8 cellular contexts compared by ENCODE assay signal in the genomic region with DNA sequence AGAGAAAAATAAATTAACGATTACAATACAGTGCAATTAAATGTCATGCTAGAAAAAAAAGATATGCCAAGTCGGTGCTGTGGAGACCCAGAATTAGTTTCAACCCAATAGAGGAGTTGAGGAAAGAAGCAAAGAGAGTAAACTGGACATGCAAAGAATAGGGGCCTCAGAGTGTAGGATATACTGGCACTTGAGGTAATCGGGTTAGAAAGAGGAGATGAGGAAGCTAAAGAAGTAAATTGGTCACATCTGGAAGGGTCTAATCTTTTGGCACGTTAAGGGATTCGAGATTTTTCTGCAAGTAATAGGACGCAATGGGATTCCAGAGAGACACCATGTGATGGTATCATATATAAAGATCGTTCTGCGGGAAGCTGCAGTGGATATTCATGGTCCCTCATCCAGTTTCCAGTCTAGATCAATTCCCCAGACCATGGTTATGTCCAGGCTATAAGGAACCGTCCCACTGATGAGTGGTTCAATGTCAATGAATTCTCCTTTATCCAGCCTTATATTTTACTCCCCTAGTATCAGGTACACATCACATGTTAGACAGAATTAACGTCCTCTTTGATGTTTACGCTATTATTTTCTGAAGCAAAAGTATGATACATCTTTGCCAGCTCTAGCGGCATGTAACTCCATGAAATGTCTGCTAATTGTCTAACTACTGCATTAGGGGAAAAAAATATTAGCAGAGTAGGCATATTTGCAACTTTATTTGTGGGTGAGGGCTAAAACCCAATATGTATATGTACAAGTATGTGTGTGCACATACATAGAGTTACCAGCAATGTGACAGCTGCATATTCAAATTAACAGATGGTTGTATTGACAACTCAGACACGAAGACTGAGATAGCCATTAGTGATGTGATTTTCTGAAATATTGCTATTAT. TPM values are rescaled to one million over a fixed set of nuclear protein-coding genes. Genes with fewer than 3 reads are reported as not detected.
DNase-seq lines count a peak whose midpoint lies in the region; ATAC-seq and TF ChIP-seq lines count a peak whose summit lies in the region.

No MANE protein-coding gene starts in this region.

- no peaks in the 10 kb centered on the region for H3K36me3 ChIP-seq in sigmoid colon

- TF ChIP-seq EP300 in sigmoid colon (IDR thresholded peaks at IDR 0.05), result no peak

- intact Hi-C loops in left cardiac atrium (cut with DNase I) (no loop called here), sigmoid colon (cut with DNase I) (no loop called here)

- no peaks in the 10 kb centered on the region for H3K27me3 ChIP-seq in sigmoid colon

- CTCF ChIA-PET in WTC11 (lab: Charles Lee), result interaction anchor here (1.4 to 1.7 kb wide), 3 partner anchors 16 to 514 kb away, joined by 4 to 8 read pairs (median 7); no protein-coding TSS in a partner anchor

- WGBS in sigmoid colon, 2 donors, result 48 to 63% methylated on average over 13 of the region's 13 CpGs

- ATAC-seq in HG02943 (IDR thresholded peaks at IDR 0.05; ENCODE audit: low read depth, unreplicated experiment) (peak; percentile 5), WTC11 (no peak), left cardiac atrium (peak; percentile 5 to 6)

- no peaks in the 10 kb centered on the region for H3K9me3 Mint-ChIP-seq in WTC11

- no peaks in the 10 kb centered on the region for H3K9me3 ChIP-seq in sigmoid colon

- peak overlapping the region; percentile 98 for H3K27ac Mint-ChIP-seq in WTC11

- no peak for TF ChIP-seq POLR2A in sigmoid colon (IDR thresholded peaks at IDR 0.05)

- H3K27me3 Mint-ChIP-seq in WTC11 (ENCODE audit: low read depth), result no peaks in the 10 kb centered on the region

- peaks cover 10% of the 10 kb centered on the region for H3K4me1 Mint-ChIP-seq in WTC11

- H3K4me1 ChIP-seq in sigmoid colon, result peaks cover 0 to 6% (median 0%) of the 10 kb centered on the region in 4 donors

- peak overlapping the region; percentile 90 to 94 (median 91) for H3K27ac ChIP-seq in sigmoid colon

- H3K36me3 Mint-ChIP-seq in WTC11, result no peaks in the 10 kb centered on the region

- peak overlapping the region; percentile 63 to 75 (median 72) for H3K4me3 ChIP-seq in sigmoid colon

- POLR2A ChIA-PET in WTC11 (lab: Charles Lee), result interaction anchor here (1.2 kb wide), 1 partner anchor 19 kb away, joined by 3 read pairs; no protein-coding TSS in a partner anchor

- peak overlapping the region; percentile 89 for H3K4me3 Mint-ChIP-seq in WTC11

- no peak for TF ChIP-seq CTCF in WTC11 (IDR thresholded peaks at IDR 0.05)
- TF ChIP-seq CTCF in sigmoid colon (IDR thresholded peaks at IDR 0.05), result no peak

- DNase-seq in DMS114 treated with DMSO at 0.1 percent for 48 hours (lab: John Stamatoyannopoulos, UW; ENCODE audit: unreplicated experiment) (peak; percentile 62), WTC11 (ENCODE audit: low spot score) (no peak), left cardiac atrium (no peak), sigmoid colon (no peak), mucosa of gallbladder (ENCODE audit: low spot score) (no peak), HPDE6-E6E7 (ENCODE audit: extremely low spot score) (no peak)
- DNase-seq in stimulated activated CD4-positive, alpha-beta T cell treated with anti-CD3 and anti-CD28 coated beads, Interleukin-2, amount 100 ng/mL, for 24 hours, result no peak

TF ChIP-seq in WTC11, 78 proteins besides CTCF, POLR2A, EP300 and RAD21:
- no peak for TF ChIP-seq GABPB1 (CRISPR knock-in tag; IDR thresholded peaks at IDR 0.05)
- TF ChIP-seq, protein P1, sequence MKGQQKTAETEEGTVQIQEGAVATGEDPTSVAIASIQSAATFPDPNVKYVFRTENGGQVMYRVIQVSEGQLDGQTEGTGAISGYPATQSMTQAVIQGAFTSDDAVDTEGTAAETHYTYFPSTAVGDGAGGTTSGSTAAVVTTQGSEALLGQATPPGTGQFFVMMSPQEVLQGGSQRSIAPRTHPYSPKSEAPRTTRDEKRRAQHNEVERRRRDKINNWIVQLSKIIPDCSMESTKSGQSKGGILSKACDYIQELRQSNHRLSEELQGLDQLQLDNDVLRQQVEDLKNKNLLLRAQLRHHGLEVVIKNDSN (CRISPR knock-in tag; IDR thresholded peaks at IDR 0.05), result no peak
- no peak for TF ChIP-seq RORB (CRISPR knock-in tag; IDR thresholded peaks at IDR 0.05)
- no peak for TF ChIP-seq TEAD4 (CRISPR knock-in tag; IDR thresholded peaks at IDR 0.05)
- no peak for TF ChIP-seq SMAD4 (CRISPR knock-in tag; IDR thresholded peaks at IDR 0.05)
- TF ChIP-seq IRF2 (CRISPR knock-in tag; IDR thresholded peaks at IDR 0.05; ENCODE audit: borderline replicate concordance, low read depth), result no peak
- TF ChIP-seq, protein P2, sequence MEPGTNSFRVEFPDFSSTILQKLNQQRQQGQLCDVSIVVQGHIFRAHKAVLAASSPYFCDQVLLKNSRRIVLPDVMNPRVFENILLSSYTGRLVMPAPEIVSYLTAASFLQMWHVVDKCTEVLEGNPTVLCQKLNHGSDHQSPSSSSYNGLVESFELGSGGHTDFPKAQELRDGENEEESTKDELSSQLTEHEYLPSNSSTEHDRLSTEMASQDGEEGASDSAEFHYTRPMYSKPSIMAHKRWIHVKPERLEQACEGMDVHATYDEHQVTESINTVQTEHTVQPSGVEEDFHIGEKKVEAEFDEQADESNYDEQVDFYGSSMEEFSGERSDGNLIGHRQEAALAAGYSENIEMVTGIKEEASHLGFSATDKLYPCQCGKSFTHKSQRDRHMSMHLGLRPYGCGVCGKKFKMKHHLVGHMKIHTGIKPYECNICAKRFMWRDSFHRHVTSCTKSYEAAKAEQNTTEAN (CRISPR knock-in tag; IDR thresholded peaks at IDR 0.05), result no peak
- TF ChIP-seq PRRX2 (CRISPR knock-in tag; IDR thresholded peaks at IDR 0.05), result no peak
- TF ChIP-seq KAT7 (CRISPR knock-in tag; IDR thresholded peaks at IDR 0.05; ENCODE audit: borderline replicate concordance), result no peak
- TF ChIP-seq, protein P3, sequence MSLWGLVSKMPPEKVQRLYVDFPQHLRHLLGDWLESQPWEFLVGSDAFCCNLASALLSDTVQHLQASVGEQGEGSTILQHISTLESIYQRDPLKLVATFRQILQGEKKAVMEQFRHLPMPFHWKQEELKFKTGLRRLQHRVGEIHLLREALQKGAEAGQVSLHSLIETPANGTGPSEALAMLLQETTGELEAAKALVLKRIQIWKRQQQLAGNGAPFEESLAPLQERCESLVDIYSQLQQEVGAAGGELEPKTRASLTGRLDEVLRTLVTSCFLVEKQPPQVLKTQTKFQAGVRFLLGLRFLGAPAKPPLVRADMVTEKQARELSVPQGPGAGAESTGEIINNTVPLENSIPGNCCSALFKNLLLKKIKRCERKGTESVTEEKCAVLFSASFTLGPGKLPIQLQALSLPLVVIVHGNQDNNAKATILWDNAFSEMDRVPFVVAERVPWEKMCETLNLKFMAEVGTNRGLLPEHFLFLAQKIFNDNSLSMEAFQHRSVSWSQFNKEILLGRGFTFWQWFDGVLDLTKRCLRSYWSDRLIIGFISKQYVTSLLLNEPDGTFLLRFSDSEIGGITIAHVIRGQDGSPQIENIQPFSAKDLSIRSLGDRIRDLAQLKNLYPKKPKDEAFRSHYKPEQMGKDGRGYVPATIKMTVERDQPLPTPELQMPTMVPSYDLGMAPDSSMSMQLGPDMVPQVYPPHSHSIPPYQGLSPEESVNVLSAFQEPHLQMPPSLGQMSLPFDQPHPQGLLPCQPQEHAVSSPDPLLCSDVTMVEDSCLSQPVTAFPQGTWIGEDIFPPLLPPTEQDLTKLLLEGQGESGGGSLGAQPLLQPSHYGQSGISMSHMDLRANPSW (CRISPR knock-in tag; conservative IDR thresholded peaks at IDR 0.05; ENCODE audit: low read depth), result no peak
- TF ChIP-seq ZNF423 (CRISPR knock-in tag; IDR thresholded peaks at IDR 0.05), result no peak
- no peak for TF ChIP-seq FOXJ3 (CRISPR knock-in tag; IDR thresholded peaks at IDR 0.05; ENCODE audit: borderline replicate concordance)
- TF ChIP-seq GTF2I (CRISPR knock-in tag; conservative IDR thresholded peaks at IDR 0.05), result no peak

RNA-seq across cellular contexts. Expression of a gene that starts 1.1 kb away (rescaled TPM):
- total RNA-seq in WTC11 (2021) (5.2 to 12.5 TPM (median 8.9 TPM) in 3 replicates), left cardiac atrium (1 to 10 TPM; 2.7 to 3.0 TPM), sigmoid colon (1 to 10 TPM; 2.0 to 6.1 (median 4.1) TPM), mucosa of gallbladder (8.4 TPM)
- 1 to 10 TPM in 2 of 3 donors, under 1 TPM in 1; 0.60 to 2.1 (median 1.5) TPM for polyA plus RNA-seq in sigmoid colon
